Comparison of ENCODE assay signal across 38 cellular contexts in the genomic region with DNA sequence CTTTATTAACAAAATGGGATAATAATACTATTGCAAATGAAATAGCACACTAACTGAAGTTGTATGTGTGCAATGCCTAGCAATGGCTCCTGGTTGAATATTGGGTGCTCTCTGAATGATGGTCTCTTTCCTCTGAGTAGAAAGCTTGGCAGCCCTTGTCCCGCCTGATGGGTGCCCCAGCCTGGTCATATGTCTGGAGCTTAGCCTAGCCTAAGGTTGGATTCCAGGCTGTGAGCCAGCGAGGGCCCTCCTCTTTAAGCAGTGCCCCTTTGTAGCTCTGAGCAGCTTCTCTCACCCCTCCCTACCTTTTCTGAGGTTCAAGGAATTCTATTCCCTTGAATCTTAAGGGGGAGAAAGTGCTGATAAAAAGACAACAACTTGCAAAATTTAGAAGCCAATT.
"Had no signal": no experiment of that assay in that cellular context is flagged by ENCODE, and none has a peak within 500 bp of the region (broad histone marks: within the 10 kb centered on the region; RNA-seq: fewer than 3 reads in every experiment).

No MANE protein-coding gene starts in this region.

- H3K9me3 ChIP-seq: adrenal gland, ascending aorta, body of pancreas, breast epithelium had no signal

- H3K27me3 ChIP-seq: adrenal gland, ascending aorta, body of pancreas, brain microvascular endothelial cell, breast epithelium had no signal

- H3K27ac Mint-ChIP-seq: activated naive CD4-positive, alpha-beta T cell treated with anti-CD3 and anti-CD28 coated beads for 36 hours; activated naive CD4-positive, alpha-beta T cell treated with anti-CD3 and anti-CD28 coated beads, Interleukin-2, amount 10 ng/mL, durations not matched to agents 7 days and 5 days; activated naive CD4-positive, alpha-beta T cell treated with anti-CD3 and anti-CD28 coated beads, Interleukin-2, amount 50 U/mL, for 24 hours; activated naive CD4-positive, alpha-beta T cell treated with anti-CD3 and anti-CD28 coated beads, Interleukin-2, amount 50 U/mL, for 72 hours; activated naive CD8-positive, alpha-beta T cell; activated naive CD8-positive, alpha-beta T cell treated with anti-CD3 and anti-CD28 coated beads for 36 hours; activated naive CD8-positive, alpha-beta T cell treated with anti-CD3 and anti-CD28 coated beads, Interleukin-2, amount 10 ng/mL, durations not matched to agents 7 days and 5 days; activated naive CD8-positive, alpha-beta T cell treated with anti-CD3 and anti-CD28 coated beads, Interleukin-2, amount 50 U/mL, for 24 hours; activated T-cell treated with anti-CD3 and anti-CD28 coated beads, Interleukin-2, amount 50 U/mL, for 24 hours; activated T-cell treated with anti-CD3 and anti-CD28 coated beads, Interleukin-2, amount 50 U/mL, for 72 hours; activated T-helper 1 cell treated with anti-CD3 and anti-CD28 coated beads, Interleukin-12 subunit alpha, Interleukin-12 subunit beta, Interleukin-2, Interleukin-4 antibody, amounts not matched to agents 30 ng/mL and 10 ng/mL and 1 ng/mL, durations not matched to agents 14 hours and 24 hours and 36 hours; activated T-helper 17 cell treated with anti-CD3 and anti-CD28 coated beads, Interleukin-2, amount 50 U/mL, for 72 hours; activated T-helper 2 cell treated with anti-CD3 and anti-CD28 coated beads, Interferon-gamma antibody, Interleukin-2, Interleukin-4, amounts not matched to agents 10 μg/mL and 5 μg/mL and 100 μg/mL, durations not matched to agents 14 hours and 24 hours and 36 hours had no signal

- H3K36me3 Mint-ChIP-seq: activated naive CD4-positive, alpha-beta T cell treated with anti-CD3 and anti-CD28 coated beads, Interleukin-2, amount 10 ng/mL, durations not matched to agents 7 days and 5 days; activated naive CD4-positive, alpha-beta T cell treated with anti-CD3 and anti-CD28 coated beads, Interleukin-2, amount 50 U/mL, for 24 hours; activated naive CD8-positive, alpha-beta T cell; activated naive CD8-positive, alpha-beta T cell treated with anti-CD3 and anti-CD28 coated beads for 36 hours; activated naive CD8-positive, alpha-beta T cell treated with anti-CD3 and anti-CD28 coated beads, Interleukin-2, amount 10 ng/mL, durations not matched to agents 7 days and 5 days; brain had no signal

- H3K4me3 ChIP-seq: adrenal gland, ascending aorta, body of pancreas, breast epithelium, cardiac muscle cell had no signal

- H3K9me3 Mint-ChIP-seq: activated naive CD4-positive, alpha-beta T cell treated with anti-CD3 and anti-CD28 coated beads, Interleukin-2, amount 50 U/mL, for 24 hours; activated T-cell treated with anti-CD3 and anti-CD28 coated beads, Interleukin-2, amount 50 U/mL, for 24 hours; activated T-cell treated with anti-CD3 and anti-CD28 coated beads, Interleukin-2, amount 50 U/mL, for 4 hours had no signal

- ATAC-seq: activated naive CD4-positive, alpha-beta T cell treated with anti-CD3 and anti-CD28 coated beads, Interleukin-2, amount 50 U/mL, for 72 hours; activated naive CD8-positive, alpha-beta T cell treated with anti-CD3 and anti-CD28 coated beads, Interleukin-2, amount 50 U/mL, for 24 hours; activated T-cell treated with anti-CD3 and anti-CD28 coated beads, Interleukin-2, amount 50 U/mL, for 4 hours; activated T-cell treated with anti-CD3 and anti-CD28 coated beads, Interleukin-2, amount 50 U/mL, for 72 hours; activated T-helper 17 cell treated with anti-CD3 and anti-CD28 coated beads, Interleukin-2, amount 50 U/mL, for 72 hours; body of pancreas had no signal

- H3K27ac ChIP-seq: adrenal gland, ascending aorta, body of pancreas, brain microvascular endothelial cell, breast epithelium, cardiac muscle cell had no signal

- DNase-seq: activated effector memory CD4-positive, alpha-beta T cell treated with anti-CD3 and anti-CD28 coated beads, Interleukin-2, amount 50 U/mL, for 16 hours; activated effector memory CD4-positive, alpha-beta T cell treated with Interleukin-2 at 50 U/mL for 16 hours; activated gamma-delta T cell; activated gamma-delta T cell treated with Interleukin-2 at 50 U/mL for 16 hours; activated naive CD4-positive, alpha-beta T cell; activated naive CD4-positive, alpha-beta T cell treated with anti-CD3 and anti-CD28 coated beads for 36 hours; activated naive CD4-positive, alpha-beta T cell treated with anti-CD3 and anti-CD28 coated beads, Interleukin-2, amount 10 ng/mL, durations not matched to agents 7 days and 5 days; activated naive CD4-positive, alpha-beta T cell treated with anti-CD3 and anti-CD28 coated beads, Interleukin-2, amount 50 U/mL, for 16 hours; activated naive CD4-positive, alpha-beta T cell treated with Interleukin-2 at 50 U/mL for 16 hours; activated naive CD8-positive, alpha-beta T cell treated with anti-CD3 and anti-CD28 coated beads for 36 hours; activated naive CD8-positive, alpha-beta T cell treated with anti-CD3 and anti-CD28 coated beads, Interleukin-2, amount 10 ng/mL, durations not matched to agents 7 days and 5 days; activated naive CD8-positive, alpha-beta T cell treated with anti-CD3 and anti-CD28 coated beads, Interleukin-2, amount 50 U/mL, for 24 hours; activated T-cell treated with anti-CD3 and anti-CD28 coated beads for 4 hours; activated T-cell treated with anti-CD3 and anti-CD28 coated beads, Interleukin-2, amount 50 U/mL, for 1 hour; activated T-cell treated with anti-CD3 and anti-CD28 coated beads, Interleukin-2, amount 50 U/mL, for 24 hours; activated T-cell treated with anti-CD3 and anti-CD28 coated beads, Interleukin-2, amount 50 U/mL, for 4 hours; activated T-cell treated with anti-CD3 and anti-CD28 coated beads, Interleukin-2, amount 50 U/mL, for 48 hours; activated T-cell treated with anti-CD3 and anti-CD28 coated beads, Interleukin-2, amount 50 U/mL, for 72 hours; adrenal gland; amniotic stem cell; amygdala; anterior cingulate cortex; aorta; body of pancreas; brain microvascular endothelial cell; central memory CD4-positive, alpha-beta T cell; cerebellar nuclear complex had no signal

- H3K4me3 Mint-ChIP-seq: activated naive CD4-positive, alpha-beta T cell treated with anti-CD3 and anti-CD28 coated beads for 36 hours; activated naive CD4-positive, alpha-beta T cell treated with anti-CD3 and anti-CD28 coated beads, Interleukin-2, amount 10 ng/mL, durations not matched to agents 7 days and 5 days; activated naive CD4-positive, alpha-beta T cell treated with anti-CD3 and anti-CD28 coated beads, Interleukin-2, amount 50 U/mL, for 24 hours; activated naive CD8-positive, alpha-beta T cell; activated naive CD8-positive, alpha-beta T cell treated with anti-CD3 and anti-CD28 coated beads for 36 hours; activated naive CD8-positive, alpha-beta T cell treated with anti-CD3 and anti-CD28 coated beads, Interleukin-2, amount 10 ng/mL, durations not matched to agents 7 days and 5 days; activated naive CD8-positive, alpha-beta T cell treated with anti-CD3 and anti-CD28 coated beads, Interleukin-2, amount 50 U/mL, for 24 hours; activated T-cell treated with anti-CD3 and anti-CD28 coated beads, Interleukin-2, amount 50 U/mL, for 24 hours; activated T-cell treated with anti-CD3 and anti-CD28 coated beads, Interleukin-2, amount 50 U/mL, for 4 hours; activated T-cell treated with anti-CD3 and anti-CD28 coated beads, Interleukin-2, amount 50 U/mL, for 72 hours; activated T-helper 1 cell treated with anti-CD3 and anti-CD28 coated beads, Interleukin-12 subunit alpha, Interleukin-12 subunit beta, Interleukin-2, Interleukin-4 antibody, amounts not matched to agents 30 ng/mL and 10 ng/mL and 1 ng/mL, durations not matched to agents 14 hours and 24 hours and 36 hours; activated T-helper 17 cell treated with anti-CD3 and anti-CD28 coated beads, Interleukin-2, amount 50 U/mL, for 72 hours; central memory CD8-positive, alpha-beta T cell had no signal

- H3K36me3 ChIP-seq: adrenal gland, ascending aorta, brain microvascular endothelial cell, breast epithelium, cardiac muscle cell had no signal

- H3K27me3 Mint-ChIP-seq: activated naive CD4-positive, alpha-beta T cell treated with anti-CD3 and anti-CD28 coated beads, Interleukin-2, amount 10 ng/mL, durations not matched to agents 7 days and 5 days; activated naive CD4-positive, alpha-beta T cell treated with anti-CD3 and anti-CD28 coated beads, Interleukin-2, amount 50 U/mL, for 24 hours; activated naive CD8-positive, alpha-beta T cell; activated naive CD8-positive, alpha-beta T cell treated with anti-CD3 and anti-CD28 coated beads for 36 hours; activated naive CD8-positive, alpha-beta T cell treated with anti-CD3 and anti-CD28 coated beads, Interleukin-2, amount 10 ng/mL, durations not matched to agents 7 days and 5 days; activated naive CD8-positive, alpha-beta T cell treated with anti-CD3 and anti-CD28 coated beads, Interleukin-2, amount 50 U/mL, for 24 hours; activated T-cell treated with anti-CD3 and anti-CD28 coated beads, Interleukin-2, amount 50 U/mL, for 24 hours; central memory CD8-positive, alpha-beta T cell had no signal

- H3K4me1 Mint-ChIP-seq: activated naive CD4-positive, alpha-beta T cell treated with anti-CD3 and anti-CD28 coated beads, Interleukin-2, amount 10 ng/mL, durations not matched to agents 7 days and 5 days; activated naive CD4-positive, alpha-beta T cell treated with anti-CD3 and anti-CD28 coated beads, Interleukin-2, amount 50 U/mL, for 24 hours; activated naive CD8-positive, alpha-beta T cell treated with anti-CD3 and anti-CD28 coated beads for 36 hours; activated naive CD8-positive, alpha-beta T cell treated with anti-CD3 and anti-CD28 coated beads, Interleukin-2, amount 10 ng/mL, durations not matched to agents 7 days and 5 days; activated naive CD8-positive, alpha-beta T cell treated with anti-CD3 and anti-CD28 coated beads, Interleukin-2, amount 50 U/mL, for 24 hours; activated T-helper 17 cell treated with anti-CD3 and anti-CD28 coated beads, Interleukin-2, amount 50 U/mL, for 72 hours; central memory CD8-positive, alpha-beta T cell had no signal
